8 cellular contexts compared by ENCODE assay signal in genomic region chr14:56491299-56492285, GRCh38.
DNase-seq lines count a peak whose midpoint lies in the region; ATAC-seq and TF ChIP-seq lines count a peak whose summit lies in the region.

No MANE protein-coding gene starts in this region.

- H3K27ac Mint-ChIP-seq in activated CD8-positive, alpha-beta T cell treated with anti-CD3 and anti-CD28 coated beads for 36 hours = no peak overlapping the region

- DNase-seq in AG04449 (ENCODE audit: low read depth, low spot score) = no peak
- peak; percentile 83 for DNase-seq in NCI-H2227 (lab: John Stamatoyannopoulos, UW; ENCODE audit: unreplicated experiment)
- peak; percentile 59 for DNase-seq in activated CD8-positive, alpha-beta T cell treated with anti-CD3 and anti-CD28 coated beads for 36 hours
- peak; percentile 14 for DNase-seq in fibroblast of the conjunctiva (ENCODE audit: low read depth)
- DNase-seq in ovary = peak in 4 of 5 donors; percentile 18 to 41 (median 34)
- DNase-seq in NCI-H774 (lab: John Stamatoyannopoulos, UW) = no peak

- no peak for TF ChIP-seq POLR2A in ovary (IDR thresholded peaks at IDR 0.05)

- no peak overlapping the region for H3K27ac ChIP-seq in ovary

- no peak for TF ChIP-seq EP300 in ovary (IDR thresholded peaks at IDR 0.05)

- CTCF ChIA-PET in AG04449 (lab: Yijun Ruan, JAX) = interaction anchor here (0.6 to 6.9 kb wide), 58 partner anchors 9 to 1390 kb away, joined by 3 to 85 read pairs (median 4); partner anchors contain the start of genes AP5M1 and EXOC5
- CTCF ChIA-PET in activated CD8-positive, alpha-beta T cell treated with anti-CD3 and anti-CD28 coated beads for 36 hours (lab: Charles Lee) = interaction anchor here (0.6 to 3.7 kb wide), 42 partner anchors 9 to 889 kb away, joined by 3 to 22 read pairs (median 4); partner anchors contain the start of gene TMEM260

- H3K9me3 Mint-ChIP-seq in activated CD8-positive, alpha-beta T cell treated with anti-CD3 and anti-CD28 coated beads for 36 hours = no peaks in the 10 kb centered on the region

- POLR2A ChIA-PET in AG04449 (lab: Yijun Ruan, JAX) = no interaction called here
- POLR2A ChIA-PET in activated CD8-positive, alpha-beta T cell treated with anti-CD3 and anti-CD28 coated beads for 36 hours (lab: Charles Lee) = no interaction called here

- H3K4me1 ChIP-seq in ovary (ENCODE audit: insufficient read depth) = no peaks in the 10 kb centered on the region

- no peak overlapping the region for H3K4me3 Mint-ChIP-seq in activated CD8-positive, alpha-beta T cell treated with anti-CD3 and anti-CD28 coated beads for 36 hours

- H3K27me3 Mint-ChIP-seq in activated CD8-positive, alpha-beta T cell treated with anti-CD3 and anti-CD28 coated beads for 36 hours = peaks cover 6% of the 10 kb centered on the region

- intact Hi-C loops in activated CD8-positive, alpha-beta T cell treated with anti-CD3 and anti-CD28 coated beads for 36 hours (cut with micrococcal nuclease) = loop anchor here (5.0 to 10.0 kb wide), 3 partner anchors 573 to 826 kb away; no protein-coding TSS in a partner anchor
- intact Hi-C loops in ovary (cut with DNase I) = loop anchor here in 3 of 4 donors (10.0 kb wide), 3 partner anchors 693 to 833 kb away; no protein-coding TSS in a partner anchor

- ATAC-seq in HG03159 (IDR thresholded peaks at IDR 0.05; ENCODE audit: unreplicated experiment) = peak; percentile 79
- peak; percentile 80 for ATAC-seq in activated CD8-positive, alpha-beta T cell treated with anti-CD3 and anti-CD28 coated beads for 36 hours

- WGBS in ovary, 3 donors = 30 to 33% (median 32%) methylated on average over 10 of the region's 10 CpGs

- no peaks in the 10 kb centered on the region for H3K36me3 Mint-ChIP-seq in activated CD8-positive, alpha-beta T cell treated with anti-CD3 and anti-CD28 coated beads for 36 hours (ENCODE audit: low read depth)

- peaks cover 10% of the 10 kb centered on the region for H3K4me1 Mint-ChIP-seq in activated CD8-positive, alpha-beta T cell treated with anti-CD3 and anti-CD28 coated beads for 36 hours (ENCODE audit: low read depth)

- H3K36me3 ChIP-seq in ovary = no peaks in the 10 kb centered on the region

- H3K4me3 ChIP-seq in AG04449 (ENCODE audit: low read depth, low read length) (no peak overlapping the region), ovary (no peak overlapping the region)

- no peaks in the 10 kb centered on the region for H3K9me3 ChIP-seq in ovary

- TF ChIP-seq CTCF in AG04449 (IDR thresholded peaks at IDR 0.05; ENCODE audit: insufficient read depth, low read length, missing control alignments) (peak; percentile 72), GM12872 (IDR thresholded peaks at IDR 0.05; ENCODE audit: insufficient read depth, low read depth, low read length) (peak; percentile 73), ovary (IDR thresholded peaks at IDR 0.05) (peak; percentile 35 to 54 (median 43))
- TF ChIP-seq CTCF in activated CD8-positive, alpha-beta T cell treated with anti-CD3 and anti-CD28 coated beads for 36 hours (IDR thresholded peaks at IDR 0.05) = peak; percentile 53

- no peaks in the 10 kb centered on the region for H3K27me3 ChIP-seq in ovary

Comparison
In these comparisons a context has a peak if more than half of its experiments do, and no peak if none do; other contexts are left out.
1. DNase-seq: peak in NCI-H2227 (single experiment), activated CD8-positive, alpha-beta T cell treated with anti-CD3 and anti-CD28 coated beads for 36 hours (single experiment), fibroblast of the conjunctiva (single experiment) and ovary (4 of 5); none in AG04449 (single experiment) and NCI-H774 (single experiment).
2. Peak in every context shown above with its lines, with median percentiles within 50 percentile points of each other: CTCF ChIP-seq.